13 cellular contexts compared by ENCODE assay signal in genomic region chr15:56215769-56216168, GRCh38. TPM values are rescaled to one million over a fixed set of nuclear protein-coding genes. Genes with fewer than 3 reads are reported as not detected.
DNase-seq lines count a peak whose midpoint lies in the region; ATAC-seq and TF ChIP-seq lines count a peak whose summit lies in the region.
"Had no signal": no experiment of that assay in that cellular context is flagged by ENCODE, and none has a peak within 500 bp of the region (broad histone marks: within the 10 kb centered on the region; RNA-seq: fewer than 3 reads in every experiment).

No MANE protein-coding gene starts in this region.

- H3K9ac ChIP-seq in GM23248: no peak overlapping the region

- H3K4me1 Mint-ChIP-seq in osteocyte (ENCODE audit: unreplicated experiment): peaks cover 21% of the 10 kb centered on the region

- peaks cover 26% of the 10 kb centered on the region for H3F3A ChIP-seq in GM23248 (ENCODE audit: insufficient read depth)

- no peaks in the 10 kb centered on the region for H3K27me3 Mint-ChIP-seq in osteocyte (ENCODE audit: unreplicated experiment)
- H3K27me3 Mint-ChIP-seq: activated T-helper 17 cell treated with anti-CD3 and anti-CD28 coated beads, Interleukin-2, amount 50 U/mL, for 72 hours had no signal

- peak overlapping the region; percentile 40 for H3K27ac Mint-ChIP-seq in osteocyte (ENCODE audit: unreplicated experiment)
- H3K27ac Mint-ChIP-seq: activated T-helper 17 cell treated with anti-CD3 and anti-CD28 coated beads, Interleukin-2, amount 50 U/mL, for 72 hours had no signal

- H3K36me3 ChIP-seq in GM23248 (ENCODE audit: low read depth): no peaks in the 10 kb centered on the region

- H3K4me1 ChIP-seq in GM23248 (ENCODE audit: insufficient read depth): peaks cover 20% of the 10 kb centered on the region
- H3K4me1 ChIP-seq: SJSA1, vagina had no signal

- WGBS in GM23248 (ENCODE audit: low coverage in 1 of 2, low lambda C conversion rate in 2 of 2, missing lambda C conversion rate in 2 of 2), 2 experiments: 25 to 38% methylated on average over 1 of the region's 1 CpG

- H3K4me2 ChIP-seq in GM23248 (ENCODE audit: unreplicated experiment): peak overlapping the region; percentile 41

- H3K27ac ChIP-seq in GM23248: peak overlapping the region; percentile 56
- H3K27ac ChIP-seq: heart right ventricle, SJSA1, vagina had no signal

- H3K9me3 Mint-ChIP-seq in osteocyte (ENCODE audit: unreplicated experiment): peaks cover 16% of the 10 kb centered on the region

- TF ChIP-seq CTCF in osteocyte (IDR thresholded peaks at IDR 0.05): no peak

- in situ Hi-C loops in GM23248 (cut with MboI): no loop called here

- H4K20me1 ChIP-seq in GM23248 (ENCODE audit: insufficient read depth): peaks cover 4% of the 10 kb centered on the region; the same call in 1 of the 2 replicates

- no peak overlapping the region for H3K4me3 ChIP-seq in GM23248
- H3K4me3 ChIP-seq: heart right ventricle, mucosa of descending colon, SJSA1, vagina had no signal

- no peaks in the 10 kb centered on the region for H3K27me3 ChIP-seq in GM23248 (replicated peaks; ENCODE audit: insufficient read depth)
- H3K27me3 ChIP-seq: heart right ventricle, SJSA1, vagina had no signal

- H2AFZ ChIP-seq in GM23248: no peak overlapping the region

- peaks cover 98% of the 10 kb centered on the region for H3K79me2 ChIP-seq in GM23248 (ENCODE audit: insufficient read depth)

- DNase-seq in GM23248 (peak; percentile 71), NCI-H187 treated with DMSO at 0.1 percent for 48 hours (lab: John Stamatoyannopoulos, UW) (peak; percentile 25), dedifferentiated amniotic fluid mesenchymal stem cell (ENCODE audit: extremely low spot score) (peak; percentile 18), osteocyte (ENCODE audit: extremely low spot score, unreplicated experiment) (no peak)
- no peak for DNase-seq in stimulated activated CD4-positive, alpha-beta T cell treated with anti-CD3 and anti-CD28 coated beads, Interleukin-4, amount 100 ng/mL, for 1 hour
- DNase-seq: activated CD4-positive, CD25-positive, alpha-beta regulatory T cell treated with anti-CD3 and anti-CD28 coated beads, Interleukin-2, amount 50 U/mL, for 72 hours; heart right ventricle; mucosa of descending colon had no signal

- ATAC-seq in HG03097 (IDR thresholded peaks at IDR 0.05; ENCODE audit: low FRiP score, unreplicated experiment): no peak
- no peak for ATAC-seq in HG03139 (IDR thresholded peaks at IDR 0.05; ENCODE audit: unreplicated experiment)
- ATAC-seq: activated T-helper 17 cell treated with anti-CD3 and anti-CD28 coated beads, Interleukin-2, amount 50 U/mL, for 72 hours; heart right ventricle; mucosa of descending colon had no signal

- H3K4me3 Mint-ChIP-seq in osteocyte (ENCODE audit: unreplicated experiment): no peak overlapping the region
- H3K4me3 Mint-ChIP-seq: activated T-helper 17 cell treated with anti-CD3 and anti-CD28 coated beads, Interleukin-2, amount 50 U/mL, for 72 hours had no signal

- no peaks in the 10 kb centered on the region for H3K9me3 ChIP-seq in GM23248 (ENCODE audit: low read depth)
- H3K9me3 ChIP-seq: mucosa of descending colon, SJSA1, vagina had no signal

- H3K9me2 ChIP-seq in GM23248 (ENCODE audit: insufficient read depth): no peaks in the 10 kb centered on the region

- peaks cover 16% of the 10 kb centered on the region for H3K36me3 Mint-ChIP-seq in osteocyte (ENCODE audit: unreplicated experiment)

RNA-seq across cellular contexts. Expression of gene RFX7, which starts 27.9 kb away (rescaled TPM):
- total RNA-seq in GM23248 (2014; rRNA removed; shearing (Covaris generic)): 5.8 and 6.3 TPM in 2 replicates
- polyA plus RNA-seq in GM23248 (2016; fragmentation: Nextera tagmentation; extraction: Ambion mirVana): 4.0 and 4.4 TPM in 2 replicates
- 20.2 and 21.3 TPM in 2 replicates for total RNA-seq in osteocyte

Comparison
In these comparisons a context has a peak if more than half of its experiments do, and no peak if none do; other contexts are left out.
1. DNase-seq: peak in GM23248 (single experiment), NCI-H187 treated with DMSO at 0.1 percent for 48 hours (single experiment) and dedifferentiated amniotic fluid mesenchymal stem cell (single experiment); none in osteocyte (single experiment) and stimulated activated CD4-positive, alpha-beta T cell treated with anti-CD3 and anti-CD28 coated beads, Interleukin-4, amount 100 ng/mL, for 1 hour (single experiment).